In genomic region chr13:26456578-26457119, GRCh38 we compare ENCODE assay signal across 15 cellular contexts.
DNase-seq lines count a peak whose midpoint lies in the region; ATAC-seq and TF ChIP-seq lines count a peak whose summit lies in the region.
"Had no signal": no experiment of that assay in that cellular context is flagged by ENCODE, and none has a peak within 500 bp of the region (broad histone marks: within the 10 kb centered on the region; RNA-seq: fewer than 3 reads in every experiment).

No MANE protein-coding gene starts in this region.

- H3K4me3 Mint-ChIP-seq in activated T-cell treated with anti-CD3 and anti-CD28 coated beads, Interleukin-2, amount 50 U/mL, for 72 hours = no peak overlapping the region
- H3K4me3 Mint-ChIP-seq in activated CD4-positive, alpha-beta memory T cell treated with anti-CD3 and anti-CD28 coated beads for 36 hours = no peak overlapping the region
- H3K4me3 Mint-ChIP-seq: CD4-positive, alpha-beta memory T cell; H9 had no signal

- peak; percentile 4 for ATAC-seq in Right ventricle myocardium inferior
- ATAC-seq in body of pancreas = peak; percentile 77
- no peak for ATAC-seq in activated T-cell treated with anti-CD3 and anti-CD28 coated beads, Interleukin-2, amount 50 U/mL, for 72 hours (replicated peaks in 1 of 2)
- ATAC-seq: A549 had no signal

- POLR2A ChIA-PET in HEK293 (lab: Yijun Ruan, JAX) = no interaction called here
- POLR2A ChIA-PET in activated CD4-positive, alpha-beta memory T cell treated with anti-CD3 and anti-CD28 coated beads for 36 hours (lab: Charles Lee) = no interaction called here

- CTCF ChIA-PET in HEK293 (lab: Yijun Ruan, JAX) = interaction anchor here (0.6 to 1.2 kb wide), 3 partner anchors 207 to 880 kb away, joined by 3 to 9 read pairs (median 6); no protein-coding TSS in a partner anchor
- CTCF ChIA-PET in activated CD4-positive, alpha-beta memory T cell treated with anti-CD3 and anti-CD28 coated beads for 36 hours (lab: Charles Lee) = no interaction called here

- H3K4me1 Mint-ChIP-seq in activated T-cell treated with anti-CD3 and anti-CD28 coated beads, Interleukin-2, amount 50 U/mL, for 72 hours (ENCODE audit: low read depth) = no peaks in the 10 kb centered on the region
- no peaks in the 10 kb centered on the region for H3K4me1 Mint-ChIP-seq in activated CD4-positive, alpha-beta memory T cell treated with anti-CD3 and anti-CD28 coated beads for 36 hours (ENCODE audit: low read depth)
- H3K4me1 Mint-ChIP-seq: CD4-positive, alpha-beta memory T cell had no signal

- no peak overlapping the region for H3K23ac ChIP-seq in mesenchymal stem cell (ENCODE audit: low read length in 2 of 2)

- H3K27me3 ChIP-seq in right atrium auricular region (no peaks in the 10 kb centered on the region), body of pancreas (no peaks in the 10 kb centered on the region), mesenchymal stem cell (ENCODE audit: control insufficient read depth in 1 of 2, insufficient read depth in 1 of 2, low read length in 2 of 2) (peaks cover 0 to 7% of the 10 kb centered on the region in 2 experiments)
- H3K27me3 ChIP-seq: BE2C had no signal

- no peak overlapping the region for H3K27ac Mint-ChIP-seq in activated T-cell treated with anti-CD3 and anti-CD28 coated beads, Interleukin-2, amount 50 U/mL, for 72 hours
- H3K27ac Mint-ChIP-seq in activated CD4-positive, alpha-beta memory T cell treated with anti-CD3 and anti-CD28 coated beads for 36 hours = no peak overlapping the region
- H3K27ac Mint-ChIP-seq: CD4-positive, alpha-beta memory T cell; H9 had no signal

- H3K27ac ChIP-seq in right atrium auricular region = no peak overlapping the region
- H3K27ac ChIP-seq in HEK293 (ENCODE audit: extremely low read depth, low read depth, low read length) = no peak overlapping the region
- H3K27ac ChIP-seq in body of pancreas = peak overlapping the region in 2 of 4 donors; percentile 15 to 32
- no peak overlapping the region for H3K27ac ChIP-seq in mesenchymal stem cell (ENCODE audit: low read length, poor library complexity, severe bottlenecking)
- H3K27ac ChIP-seq: A549, C4-2B had no signal

- intact Hi-C loops in Right ventricle myocardium inferior (cut with DNase I) = loop anchor here (5.0 kb wide), 1 partner anchor 34 kb away; no protein-coding TSS in a partner anchor
- intact Hi-C loops in body of pancreas (cut with DNase I) = no loop called here
- intact Hi-C loops in activated CD4-positive, alpha-beta memory T cell treated with anti-CD3 and anti-CD28 coated beads for 36 hours (cut with micrococcal nuclease) = no loop called here

- H3K18ac ChIP-seq in mesenchymal stem cell (ENCODE audit: low read depth in 1 of 2, low read length in 2 of 2) = no peak overlapping the region

- H3K27me3 Mint-ChIP-seq in activated T-cell treated with anti-CD3 and anti-CD28 coated beads, Interleukin-2, amount 50 U/mL, for 72 hours (ENCODE audit: low read depth) = peaks cover 34% of the 10 kb centered on the region
- peaks cover 9% of the 10 kb centered on the region for H3K27me3 Mint-ChIP-seq in activated CD4-positive, alpha-beta memory T cell treated with anti-CD3 and anti-CD28 coated beads for 36 hours

- H3K4me2 ChIP-seq in mesenchymal stem cell (ENCODE audit: low read length, poor library complexity, severe bottlenecking) = no peak overlapping the region
- H3K4me2 ChIP-seq: A549 had no signal

- DNase-seq in Right ventricle myocardium inferior (ENCODE audit: missing footprints) = no peak
- DNase-seq in right atrium auricular region (ENCODE audit: low spot score) = no peak
- DNase-seq in body of pancreas = peak in 3 of 4 donors; percentile 29 to 57 (median 30)
- peak; percentile 16 for DNase-seq in mesenchymal stem cell
- no peak for DNase-seq in ecto neural progenitor cell (ENCODE audit: low spot score)
- no peak for DNase-seq in activated T-cell treated with anti-CD3 and anti-CD28 coated beads, Interleukin-2, amount 50 U/mL, for 72 hours
- no peak for DNase-seq in activated CD4-positive, alpha-beta memory T cell treated with anti-CD3 and anti-CD28 coated beads for 36 hours
- DNase-seq: BE2C; CD4-positive, alpha-beta memory T cell; DND-41; GOT3; H9 had no signal

- H3K79me1 ChIP-seq in mesenchymal stem cell (replicated peaks; ENCODE audit: low read length, poor library complexity, severe bottlenecking) = no peaks in the 10 kb centered on the region

- no peak for TF ChIP-seq POLR2A in body of pancreas (IDR thresholded peaks at IDR 0.05)

- H3K4me3 ChIP-seq in right atrium auricular region (no peak overlapping the region), HEK293 (ENCODE audit: low read depth, low read length) (no peak overlapping the region), body of pancreas (no peak overlapping the region), mesenchymal stem cell (ENCODE audit: insufficient read depth in 1 of 2, low read depth in 1 of 2, low read length in 2 of 2) (no peak overlapping the region)
- H3K4me3 ChIP-seq: A549 had no signal

- no peak overlapping the region for H2BK12ac ChIP-seq in mesenchymal stem cell (ENCODE audit: low read length in 2 of 2)

- H2BK5ac ChIP-seq in mesenchymal stem cell (ENCODE audit: low read depth, low read length, poor library complexity, severe bottlenecking) = peak overlapping the region; percentile 57

- peak overlapping the region; percentile 27 for H4K91ac ChIP-seq in mesenchymal stem cell (ENCODE audit: low read length)

- 27 to 37% methylated on average over 3 of the region's 3 CpGs for WGBS in body of pancreas, 2 donors
- WGBS in mesenchymal stem cell = 88% methylated on average over 2 of the region's 3 CpGs

- no peaks in the 10 kb centered on the region for H3K9me3 Mint-ChIP-seq in activated T-cell treated with anti-CD3 and anti-CD28 coated beads, Interleukin-2, amount 50 U/mL, for 72 hours
- H3K9me3 Mint-ChIP-seq in activated CD4-positive, alpha-beta memory T cell treated with anti-CD3 and anti-CD28 coated beads for 36 hours = no peaks in the 10 kb centered on the region
- H3K9me3 Mint-ChIP-seq: H9 had no signal

- peaks cover 0 to 14% of the 10 kb centered on the region in 2 donors for H3K4me1 ChIP-seq in right atrium auricular region
- no peaks in the 10 kb centered on the region for H3K4me1 ChIP-seq in HEK293 (ENCODE audit: control insufficient read depth, insufficient read depth, low read length)
- peaks cover 15% of the 10 kb centered on the region for H3K4me1 ChIP-seq in body of pancreas
- no peaks in the 10 kb centered on the region for H3K4me1 ChIP-seq in mesenchymal stem cell (ENCODE audit: control insufficient read depth, insufficient read depth, low read depth, low read length)
- H3K4me1 ChIP-seq: A549 had no signal

- no peak overlapping the region for H2AK5ac ChIP-seq in mesenchymal stem cell (ENCODE audit: low read length, severe bottlenecking)

- H3K4ac ChIP-seq in mesenchymal stem cell (ENCODE audit: low read depth in 1 of 2, low read length in 2 of 2) = no peak overlapping the region

- no peaks in the 10 kb centered on the region for H3K9me3 ChIP-seq in right atrium auricular region
- no peaks in the 10 kb centered on the region for H3K9me3 ChIP-seq in HEK293 (ENCODE audit: control insufficient read depth, insufficient read depth, low read depth, low read length)
- no peaks in the 10 kb centered on the region for H3K9me3 ChIP-seq in body of pancreas
- no peaks in the 10 kb centered on the region for H3K9me3 ChIP-seq in mesenchymal stem cell (ENCODE audit: control insufficient read depth, low read length)
- H3K9me3 ChIP-seq: A549, BE2C had no signal

- no peak overlapping the region for H4K8ac ChIP-seq in mesenchymal stem cell (ENCODE audit: low read length)

- no peak overlapping the region for H2BK15ac ChIP-seq in mesenchymal stem cell (ENCODE audit: low read depth, poor library complexity, severe bottlenecking)

- H3K9ac ChIP-seq in mesenchymal stem cell (ENCODE audit: low read length) = no peak overlapping the region

- H3K14ac ChIP-seq in mesenchymal stem cell (ENCODE audit: low read length in 2 of 2) = no peak overlapping the region

- no peaks in the 10 kb centered on the region for H3K36me3 ChIP-seq in right atrium auricular region
- H3K36me3 ChIP-seq in HEK293 (ENCODE audit: control insufficient read depth in 2 of 2, insufficient read depth in 1 of 2, low read length in 2 of 2) = no peaks in the 10 kb centered on the region
- H3K36me3 ChIP-seq in body of pancreas (replicated peaks in 1 of 2; ENCODE audit: insufficient read depth in 1 of 2, low read depth in 2 of 2) = no peaks in the 10 kb centered on the region
- no peaks in the 10 kb centered on the region for H3K36me3 ChIP-seq in mesenchymal stem cell (ENCODE audit: control insufficient read depth in 1 of 2, insufficient read depth in 2 of 2, low read depth in 1 of 2, low read length in 2 of 2)
- H3K36me3 ChIP-seq: BE2C had no signal

- TF ChIP-seq CTCF in right atrium auricular region (IDR thresholded peaks at IDR 0.05) (no peak), HEK293 (tag by site-specific recombination; IDR thresholded peaks at IDR 0.05) (no peak), body of pancreas (IDR thresholded peaks at IDR 0.05) (no peak)

- no peak overlapping the region for H2BK120ac ChIP-seq in mesenchymal stem cell (ENCODE audit: low read depth, low read length)

- no peak overlapping the region for H2AFZ ChIP-seq in mesenchymal stem cell (ENCODE audit: low read depth, low read length)

- no peaks in the 10 kb centered on the region for H3K36me3 Mint-ChIP-seq in activated T-cell treated with anti-CD3 and anti-CD28 coated beads, Interleukin-2, amount 50 U/mL, for 72 hours (ENCODE audit: insufficient read depth in 2 of 2)
- no peaks in the 10 kb centered on the region for H3K36me3 Mint-ChIP-seq in activated CD4-positive, alpha-beta memory T cell treated with anti-CD3 and anti-CD28 coated beads for 36 hours
- H3K36me3 Mint-ChIP-seq: CD4-positive, alpha-beta memory T cell had no signal

TF ChIP-seq in HEK293, 187 proteins besides CTCF, POLR2A, EP300 and RAD21 (continues in another document):
- no peak for TF ChIP-seq ZNF37A (tag by site-specific recombination; IDR thresholded peaks at IDR 0.05)
- no peak for TF ChIP-seq ZNF19 (tag by site-specific recombination; IDR thresholded peaks at IDR 0.05; ENCODE audit: low read depth)

Comparison
In these comparisons a context has a peak if more than half of its experiments do, and no peak if none do; other contexts are left out.
1. ATAC-seq: peak in Right ventricle myocardium inferior (single experiment) and body of pancreas (single experiment); none in activated T-cell treated with anti-CD3 and anti-CD28 coated beads, Interleukin-2, amount 50 U/mL, for 72 hours (0 of 2).
2. DNase-seq: peak in body of pancreas (3 of 4) and mesenchymal stem cell (single experiment); none in Right ventricle myocardium inferior (single experiment), right atrium auricular region (single experiment), ecto neural progenitor cell (single experiment), activated T-cell treated with anti-CD3 and anti-CD28 coated beads, Interleukin-2, amount 50 U/mL, for 72 hours (0 of 2) and activated CD4-positive, alpha-beta memory T cell treated with anti-CD3 and anti-CD28 coated beads for 36 hours (single experiment).